ENCODE assay signal across 18 cellular contexts in genomic region chr19:35214766-35215422, GRCh38. TPM values are rescaled to one million over a fixed set of nuclear protein-coding genes. Genes with fewer than 3 reads are reported as not detected.
A peak's percentile ranks its signal among the peaks of the same experiment; 100 is the strongest.
DNase-seq lines count a peak whose midpoint lies in the region; ATAC-seq and TF ChIP-seq lines count a peak whose summit lies in the region.
"Had no signal": no experiment of that assay in that cellular context is flagged by ENCODE, and none has a peak within 500 bp of the region (broad histone marks: within the 10 kb centered on the region; RNA-seq: fewer than 3 reads in every experiment).

No MANE protein-coding gene starts in this region.

- H3K4me1 Mint-ChIP-seq in Calu3 (ENCODE audit: low read depth, unreplicated experiment) = peaks cover 30% of the 10 kb centered on the region
- H3K4me1 Mint-ChIP-seq in activated naive CD8-positive, alpha-beta T cell treated with anti-CD3 and anti-CD28 coated beads for 36 hours = peaks cover 57% of the 10 kb centered on the region
- peaks cover 46 to 47% of the 10 kb centered on the region in 2 donors for H3K4me1 Mint-ChIP-seq in natural killer cell treated with Interleukin-12 subunit alpha and Interleukin-12 subunit beta and Interleukin-15 and Interleukin-18, amount 100 ng/mL, for 72 hours (ENCODE audit: low read depth in 2 of 2)

- no peak overlapping the region for H3K4me3 ChIP-seq in BLaER1
- H3K4me3 ChIP-seq: lung had no signal

- H3K9me3 ChIP-seq in BLaER1 = peaks cover 13% of the 10 kb centered on the region
- H3K9me3 ChIP-seq: neutrophil had no signal

- peak overlapping the region; percentile 89 for H3K27ac ChIP-seq in BLaER1
- H3K27ac ChIP-seq: neutrophil had no signal

- H3K9me3 Mint-ChIP-seq in Calu3 (ENCODE audit: low read depth, unreplicated experiment) = peaks cover 4% of the 10 kb centered on the region
- H3K9me3 Mint-ChIP-seq in activated naive CD8-positive, alpha-beta T cell treated with anti-CD3 and anti-CD28 coated beads for 36 hours = peaks cover 17% of the 10 kb centered on the region
- H3K9me3 Mint-ChIP-seq in natural killer cell treated with Interleukin-12 subunit alpha and Interleukin-12 subunit beta and Interleukin-15 and Interleukin-18, amount 100 ng/mL, for 72 hours = peaks cover 4% of the 10 kb centered on the region

- H3K36me3 Mint-ChIP-seq in Calu3 (ENCODE audit: insufficient read depth, unreplicated experiment) = peaks cover 8% of the 10 kb centered on the region
- peaks cover 15% of the 10 kb centered on the region for H3K36me3 Mint-ChIP-seq in activated naive CD8-positive, alpha-beta T cell treated with anti-CD3 and anti-CD28 coated beads for 36 hours
- no peaks in the 10 kb centered on the region for H3K36me3 Mint-ChIP-seq in natural killer cell treated with Interleukin-12 subunit alpha and Interleukin-12 subunit beta and Interleukin-15 and Interleukin-18, amount 100 ng/mL, for 72 hours

- peak overlapping the region; percentile 75 for H3K27ac Mint-ChIP-seq in Calu3 (ENCODE audit: unreplicated experiment)
- peak overlapping the region; percentile 97 for H3K27ac Mint-ChIP-seq in activated naive CD8-positive, alpha-beta T cell treated with anti-CD3 and anti-CD28 coated beads for 36 hours
- peak overlapping the region; percentile 33 to 89 for H3K27ac Mint-ChIP-seq in natural killer cell treated with Interleukin-12 subunit alpha and Interleukin-12 subunit beta and Interleukin-15 and Interleukin-18, amount 100 ng/mL, for 72 hours

- CTCF ChIA-PET in Calu3 (lab: Charles Lee) = interaction anchor here (1.1 to 1.4 kb wide), 2 partner anchors 77 to 159 kb away, joined by 3 read pairs; no protein-coding TSS in a partner anchor

- intact Hi-C loops in Calu3 (cut with micrococcal nuclease; ENCODE audit: unreplicated experiment) = loop anchor here (2.0 to 10.0 kb wide), 3 partner anchors 34 to 150 kb away; partner anchors contain the start of gene LSR

- no peak for TF ChIP-seq CTCF in Calu3 (IDR thresholded peaks at IDR 0.05; ENCODE audit: unreplicated experiment)

- H3K27me3 Mint-ChIP-seq in Calu3 (ENCODE audit: unreplicated experiment) = no peaks in the 10 kb centered on the region
- H3K27me3 Mint-ChIP-seq in activated naive CD8-positive, alpha-beta T cell treated with anti-CD3 and anti-CD28 coated beads for 36 hours = no peaks in the 10 kb centered on the region
- H3K27me3 Mint-ChIP-seq in natural killer cell treated with Interleukin-12 subunit alpha and Interleukin-12 subunit beta and Interleukin-15 and Interleukin-18, amount 100 ng/mL, for 72 hours = no peaks in the 10 kb centered on the region

- H3K36me3 ChIP-seq in BLaER1 = no peaks in the 10 kb centered on the region
- H3K36me3 ChIP-seq: neutrophil had no signal

- H4K20me1 ChIP-seq in BLaER1 = no peaks in the 10 kb centered on the region

- peak overlapping the region; percentile 94 for H3K4me2 ChIP-seq in BLaER1

- no peak overlapping the region for H3K9ac ChIP-seq in BLaER1

- peaks cover 78% of the 10 kb centered on the region for H3K4me1 ChIP-seq in BLaER1

- no TSS peak for BruUV-seq in Calu3 (replicated peaks; lab: Mats Ljungman, UMichigan)

- DNase-seq in Calu3 = no peak
- DNase-seq in activated naive CD8-positive, alpha-beta T cell treated with anti-CD3 and anti-CD28 coated beads for 36 hours = no peak
- DNase-seq in natural killer cell treated with Interleukin-12 subunit alpha and Interleukin-12 subunit beta and Interleukin-15 and Interleukin-18, amount 100 ng/mL, for 72 hours (ENCODE audit: low spot score) = no peak
- DNase-seq in epidermal melanocyte (ENCODE audit: insufficient read length, low spot score) = no peak
- DNase-seq in A172 (ENCODE audit: low spot score) = no peak
- DNase-seq: NCI-H1105 had no signal

- no peak overlapping the region for H3K4me3 Mint-ChIP-seq in Calu3 (ENCODE audit: low read depth, unreplicated experiment)
- no peak overlapping the region for H3K4me3 Mint-ChIP-seq in activated naive CD8-positive, alpha-beta T cell treated with anti-CD3 and anti-CD28 coated beads for 36 hours
- H3K4me3 Mint-ChIP-seq in natural killer cell treated with Interleukin-12 subunit alpha and Interleukin-12 subunit beta and Interleukin-15 and Interleukin-18, amount 100 ng/mL, for 72 hours = no peak overlapping the region
- H3K4me3 Mint-ChIP-seq: T-helper 2 cell treated with Interferon-gamma antibody and Interleukin-4, amounts not matched to agents 5 μg/mL and 100 μg/mL, for 36 hours had no signal

- H3K27me3 ChIP-seq in BLaER1 = no peaks in the 10 kb centered on the region

- ATAC-seq in natural killer cell treated with Interleukin-12 subunit alpha and Interleukin-12 subunit beta and Interleukin-15 and Interleukin-18, amount 100 ng/mL, for 72 hours = no peak
- no peak for ATAC-seq in HG02759 (IDR thresholded peaks at IDR 0.05; ENCODE audit: unreplicated experiment)
- no peak for ATAC-seq in GM18861 (IDR thresholded peaks at IDR 0.05; ENCODE audit: unreplicated experiment)
- ATAC-seq: HepG2 had no signal

RNA-seq across cellular contexts. Expression of gene FAM187B, which starts 13.6 kb away (rescaled TPM):
- not detected in 2 replicates for total RNA-seq in Calu3 (2022)
- not detected for total RNA-seq in activated naive CD8-positive, alpha-beta T cell treated with anti-CD3 and anti-CD28 coated beads for 36 hours
- not detected for total RNA-seq in natural killer cell treated with Interleukin-12 subunit alpha and Interleukin-12 subunit beta and Interleukin-15 and Interleukin-18, amount 100 ng/mL, for 72 hours
- not detected in 2 replicates for total RNA-seq in A172 (2014; rRNA removed; shearing (Covaris generic))
- total RNA-seq: aorta, dermis microvascular lymphatic vessel endothelial cell, HepG2, NCI-H460, RPMI7951, urinary bladder had no signal

RNA-seq across cellular contexts. Expression of gene LSR, which starts 33.9 kb away (rescaled TPM):
- total RNA-seq in Calu3 (2022) = 494 and 609 TPM in 2 replicates
- total RNA-seq in activated naive CD8-positive, alpha-beta T cell treated with anti-CD3 and anti-CD28 coated beads for 36 hours = 10 to 100 TPM; 40.6 to 43.9 TPM
- total RNA-seq in natural killer cell treated with Interleukin-12 subunit alpha and Interleukin-12 subunit beta and Interleukin-15 and Interleukin-18, amount 100 ng/mL, for 72 hours = 1 to 10 TPM; 1.5 to 2.7 TPM
- 0.69 and 1.1 TPM in 2 replicates for total RNA-seq in A172 (2014; rRNA removed; shearing (Covaris generic))

RNA-seq across cellular contexts. Expression of gene USF2, which starts 53.9 kb away (rescaled TPM):
- total RNA-seq in Calu3 (2022) = 114 and 127 TPM in 2 replicates
- 100 to 1,000 TPM; 105 to 109 TPM for total RNA-seq in activated naive CD8-positive, alpha-beta T cell treated with anti-CD3 and anti-CD28 coated beads for 36 hours
- total RNA-seq in natural killer cell treated with Interleukin-12 subunit alpha and Interleukin-12 subunit beta and Interleukin-15 and Interleukin-18, amount 100 ng/mL, for 72 hours = 100 to 1,000 TPM in 1 of 2 donors, 10 to 100 TPM in 1; 90.4 to 102 TPM
- total RNA-seq in A172 (2014; rRNA removed; shearing (Covaris generic)) = 53.5 and 54.2 TPM in 2 replicates

Comparison
In these comparisons a context has a peak if more than half of its experiments do, and no peak if none do; other contexts are left out.
1. RNA of gene LSR, which starts 33.9 kb away (total RNA-seq): 494 to 609 TPM in Calu3 and 40.6 to 43.9 TPM in activated naive CD8-positive, alpha-beta T cell treated with anti-CD3 and anti-CD28 coated beads for 36 hours; 1.5 to 2.7 TPM in natural killer cell treated with Interleukin-12 subunit alpha and Interleukin-12 subunit beta and Interleukin-15 and Interleukin-18, amount 100 ng/mL, for 72 hours and 0.69 to 1.1 TPM in A172; every median in the first group is over 10 times any median in the second.
2. Peak in every context shown above with its lines, with median percentiles within 50 percentile points of each other: H3K27ac Mint-ChIP-seq.